ENCODE assay signal across 8 cellular contexts in the genomic region with DNA sequence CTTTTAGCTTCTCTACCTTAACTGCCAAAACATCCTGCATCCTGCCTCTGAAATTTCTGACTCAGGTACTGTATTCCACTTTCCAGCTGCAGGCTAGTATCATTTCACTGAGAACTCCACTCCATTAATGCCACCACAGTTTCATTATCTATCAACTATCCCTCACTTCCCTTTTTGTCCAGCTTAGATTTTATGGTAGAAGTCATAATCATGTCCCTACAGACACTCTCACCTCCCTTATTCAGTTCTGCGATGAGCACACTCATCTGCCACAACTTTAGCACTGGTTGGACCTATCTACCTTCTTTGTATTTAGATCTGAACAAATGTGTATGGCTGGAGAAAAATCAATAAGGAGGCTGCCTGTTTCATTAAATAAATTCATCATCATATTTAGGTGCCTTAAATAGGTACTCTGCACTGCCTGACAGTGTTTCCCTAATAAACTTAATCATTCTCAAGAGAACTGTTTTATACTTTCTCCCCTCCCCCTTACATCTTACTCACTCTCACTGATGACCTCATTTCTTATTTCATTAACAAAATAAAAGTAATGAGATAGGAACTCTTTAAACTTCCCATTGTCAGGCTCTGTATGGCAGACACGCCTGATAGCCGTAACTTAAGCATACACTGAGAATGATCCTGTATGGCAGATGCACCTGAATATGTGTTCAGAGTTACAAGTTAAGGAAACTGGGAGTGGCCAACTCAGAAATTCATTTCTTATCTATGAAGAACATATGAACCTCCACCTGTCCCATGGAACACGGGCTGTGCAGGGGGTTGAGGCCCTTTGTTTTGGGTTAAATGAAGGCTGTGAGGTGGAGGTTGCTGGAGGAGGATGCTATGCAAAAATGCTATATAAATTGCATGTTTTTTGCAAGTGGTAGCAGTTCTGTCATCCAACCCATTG.
DNase-seq lines count a peak whose midpoint lies in the region; ATAC-seq and TF ChIP-seq lines count a peak whose summit lies in the region.
"Had no signal": no experiment of that assay in that cellular context is flagged by ENCODE, and none has a peak within 500 bp of the region (broad histone marks: within the 10 kb centered on the region; RNA-seq: fewer than 3 reads in every experiment).

No MANE protein-coding gene starts in this region.

- no peak for TF ChIP-seq CTCF in gastrocnemius medialis (IDR thresholded peaks at IDR 0.05 in 4 of 5, conservative IDR thresholded peaks at IDR 0.05 in 1 of 5)

- no peak for TF ChIP-seq POLR2A in gastrocnemius medialis (IDR thresholded peaks at IDR 0.05)

- no peaks in the 10 kb centered on the region for H3K36me3 ChIP-seq in trophoblast cell (ENCODE audit: control insufficient read depth in 1 of 2, insufficient read depth in 2 of 2, low read length in 2 of 2)
- H3K36me3 ChIP-seq in gastrocnemius medialis, result no peaks in the 10 kb centered on the region
- H3K36me3 ChIP-seq: MG63 had no signal

- H3K4me1 ChIP-seq in trophoblast cell (ENCODE audit: control insufficient read depth in 1 of 2, insufficient read depth in 2 of 2, low read length in 2 of 2) (peaks cover 3 to 25% of the 10 kb centered on the region in 2 experiments), gastrocnemius medialis (no peaks in the 10 kb centered on the region)

- H2AFZ ChIP-seq in trophoblast cell (ENCODE audit: insufficient read depth, low read length, poor library complexity), result no peak overlapping the region

- H3K4ac ChIP-seq in trophoblast cell (ENCODE audit: low read depth, low read length), result no peak overlapping the region

- H3K27ac ChIP-seq in trophoblast cell (ENCODE audit: low read depth, low read length), result peak overlapping the region; percentile 95
- H3K27ac ChIP-seq in gastrocnemius medialis, result no peak overlapping the region

- H2BK12ac ChIP-seq in trophoblast cell (ENCODE audit: low read length), result peak overlapping the region; percentile 88

- peak overlapping the region; percentile 14 for H2BK120ac ChIP-seq in trophoblast cell (ENCODE audit: insufficient read depth, low read length, poor library complexity)

- peaks cover 19% of the 10 kb centered on the region for H3K79me1 ChIP-seq in trophoblast cell (ENCODE audit: low read length)

- no peak overlapping the region for H3K23ac ChIP-seq in trophoblast cell (ENCODE audit: low read length)

- H3K9me3 ChIP-seq in trophoblast cell (ENCODE audit: insufficient read depth, low read depth, low read length), result no peaks in the 10 kb centered on the region
- no peaks in the 10 kb centered on the region for H3K9me3 ChIP-seq in gastrocnemius medialis
- H3K9me3 ChIP-seq: MG63 had no signal

- in situ Hi-C loops in gastrocnemius medialis (cut with MboI; ENCODE audit: low sequenced_read_pairs in 4 of 4), result no loop called here

- no peak overlapping the region for H3K9ac ChIP-seq in trophoblast cell (ENCODE audit: low read length)

- H4K12ac ChIP-seq in trophoblast cell (ENCODE audit: low read depth, low read length), result no peak overlapping the region

- no peaks in the 10 kb centered on the region for H3K27me3 ChIP-seq in trophoblast cell (ENCODE audit: insufficient read depth, low read length)
- no peaks in the 10 kb centered on the region for H3K27me3 ChIP-seq in gastrocnemius medialis
- H3K27me3 ChIP-seq: MG63 had no signal

- ATAC-seq in GM19035 (IDR thresholded peaks at IDR 0.05; ENCODE audit: unreplicated experiment) (peak; percentile 44), HG02623 (IDR thresholded peaks at IDR 0.05; ENCODE audit: unreplicated experiment) (peak; percentile 52), HG03575 (IDR thresholded peaks at IDR 0.05; ENCODE audit: extremely low read depth, insufficient number of reproducible peaks, low FRiP score, unreplicated experiment) (peak; percentile 62), gastrocnemius medialis (no peak)

- no peak overlapping the region for H3K4me2 ChIP-seq in trophoblast cell (ENCODE audit: low read length)

- H3K4me3 ChIP-seq in trophoblast cell (ENCODE audit: low read depth, low read length) (no peak overlapping the region), gastrocnemius medialis (no peak overlapping the region)
- H3K4me3 ChIP-seq: MG63 had no signal

- intact Hi-C loops in gastrocnemius medialis (cut with DNase I; ENCODE audit: low total_unique reads), result no loop called here

- H3K14ac ChIP-seq in trophoblast cell (ENCODE audit: low read length), result no peak overlapping the region

- peak overlapping the region; percentile 28 for H4K91ac ChIP-seq in trophoblast cell (ENCODE audit: low read depth, low read length)

- no peak overlapping the region for H3K18ac ChIP-seq in trophoblast cell (ENCODE audit: low read length)

- H2AK5ac ChIP-seq in trophoblast cell (ENCODE audit: low read length), result no peak overlapping the region

- H3K79me2 ChIP-seq in trophoblast cell (ENCODE audit: control insufficient read depth, insufficient read depth, low read length, poor library complexity), result no peaks in the 10 kb centered on the region

- WGBS in trophoblast cell (ENCODE audit: extremely low coverage, insufficient coverage, insufficient read length), result no CpG with 5 or more reads among the region's 4 CpGs

- H4K8ac ChIP-seq in trophoblast cell (ENCODE audit: low read depth, low read length), result no peak overlapping the region

- DNase-seq in trophoblast cell (no peak), NCI-H748 treated with DMSO at 0.1 percent for 48 hours (lab: John Stamatoyannopoulos, UW) (no peak), T-helper 9 cell (no peak), gastrocnemius medialis (no peak)
- DNase-seq: MG63 had no signal

- peak overlapping the region; percentile 85 for H2BK5ac ChIP-seq in trophoblast cell (ENCODE audit: low read depth, low read length, poor library complexity)

Comparison
In these comparisons a context has a peak if more than half of its experiments do, and no peak if none do; other contexts are left out.
1. ATAC-seq: peak in GM19035 (single experiment), HG02623 (single experiment) and HG03575 (single experiment); none in gastrocnemius medialis (0 of 2).